ENCODE assay signal across 1 cellular context in genomic region chr3:48465531-48466378, GRCh38.
TF ChIP-seq lines count a peak whose summit lies in the region.

No MANE protein-coding gene starts in this region.

TF ChIP-seq in HepG2, 621 proteins besides CTCF, POLR2A, EP300 and RAD21 (continued from another document and continues in another):
- TF ChIP-seq FOXO4 (CRISPR knock-in tag; conservative IDR thresholded peaks at IDR 0.05): no peak
- no peak for TF ChIP-seq ZEB1 (IDR thresholded peaks at IDR 0.05; ENCODE audit: insufficient replicate concordance, low read depth)
- TF ChIP-seq TCF7 (IDR thresholded peaks at IDR 0.05; ENCODE audit: low read depth): no peak
- TF ChIP-seq, protein P1, sequence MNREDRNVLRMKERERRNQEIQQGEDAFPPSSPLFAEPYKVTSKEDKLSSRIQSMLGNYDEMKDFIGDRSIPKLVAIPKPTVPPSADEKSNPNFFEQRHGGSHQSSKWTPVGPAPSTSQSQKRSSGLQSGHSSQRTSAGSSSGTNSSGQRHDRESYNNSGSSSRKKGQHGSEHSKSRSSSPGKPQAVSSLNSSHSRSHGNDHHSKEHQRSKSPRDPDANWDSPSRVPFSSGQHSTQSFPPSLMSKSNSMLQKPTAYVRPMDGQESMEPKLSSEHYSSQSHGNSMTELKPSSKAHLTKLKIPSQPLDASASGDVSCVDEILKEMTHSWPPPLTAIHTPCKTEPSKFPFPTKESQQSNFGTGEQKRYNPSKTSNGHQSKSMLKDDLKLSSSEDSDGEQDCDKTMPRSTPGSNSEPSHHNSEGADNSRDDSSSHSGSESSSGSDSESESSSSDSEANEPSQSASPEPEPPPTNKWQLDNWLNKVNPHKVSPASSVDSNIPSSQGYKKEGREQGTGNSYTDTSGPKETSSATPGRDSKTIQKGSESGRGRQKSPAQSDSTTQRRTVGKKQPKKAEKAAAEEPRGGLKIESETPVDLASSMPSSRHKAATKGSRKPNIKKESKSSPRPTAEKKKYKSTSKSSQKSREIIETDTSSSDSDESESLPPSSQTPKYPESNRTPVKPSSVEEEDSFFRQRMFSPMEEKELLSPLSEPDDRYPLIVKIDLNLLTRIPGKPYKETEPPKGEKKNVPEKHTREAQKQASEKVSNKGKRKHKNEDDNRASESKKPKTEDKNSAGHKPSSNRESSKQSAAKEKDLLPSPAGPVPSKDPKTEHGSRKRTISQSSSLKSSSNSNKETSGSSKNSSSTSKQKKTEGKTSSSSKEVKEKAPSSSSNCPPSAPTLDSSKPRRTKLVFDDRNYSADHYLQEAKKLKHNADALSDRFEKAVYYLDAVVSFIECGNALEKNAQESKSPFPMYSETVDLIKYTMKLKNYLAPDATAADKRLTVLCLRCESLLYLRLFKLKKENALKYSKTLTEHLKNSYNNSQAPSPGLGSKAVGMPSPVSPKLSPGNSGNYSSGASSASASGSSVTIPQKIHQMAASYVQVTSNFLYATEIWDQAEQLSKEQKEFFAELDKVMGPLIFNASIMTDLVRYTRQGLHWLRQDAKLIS (CRISPR knock-in tag; IDR thresholded peaks at IDR 0.05): no peak
- no peak for TF ChIP-seq HMG20B (CRISPR knock-in tag; conservative IDR thresholded peaks at IDR 0.05)
- TF ChIP-seq ZNF382 (CRISPR knock-in tag; IDR thresholded peaks at IDR 0.05; ENCODE audit: borderline replicate concordance): no peak
- TF ChIP-seq ZNF572 (CRISPR knock-in tag; IDR thresholded peaks at IDR 0.05): 0 out of 2 replicates have a peak, but pooled peaks have one; percentile 77
- no peak for TF ChIP-seq SMAD1 (CRISPR knock-in tag; IDR thresholded peaks at IDR 0.05; ENCODE audit: borderline replicate concordance, low read depth)
- TF ChIP-seq RFXAP (CRISPR knock-in tag; IDR thresholded peaks at IDR 0.05; ENCODE audit: borderline replicate concordance): peak; percentile 81; the same call in 1 of the 2 replicates
- TF ChIP-seq AGO1 (IDR thresholded peaks at IDR 0.05; ENCODE audit: low read depth, low read length, poor library complexity, severe bottlenecking): no peak
- peak; percentile 47; the same call in 1 of the 2 replicates for TF ChIP-seq KDM2A (CRISPR knock-in tag; IDR thresholded peaks at IDR 0.05; ENCODE audit: borderline replicate concordance, low read depth)
- no peak for TF ChIP-seq CBX2 (IDR thresholded peaks at IDR 0.05; ENCODE audit: low read depth, low read length)
- no peak for TF ChIP-seq CBX2 (CRISPR knock-in tag; IDR thresholded peaks at IDR 0.05; ENCODE audit: low read depth)
- TF ChIP-seq ATM (IDR thresholded peaks at IDR 0.05; ENCODE audit: borderline replicate concordance): no peak
- TF ChIP-seq ZFX (CRISPR knock-in tag; IDR thresholded peaks at IDR 0.05; ENCODE audit: low read depth): peak; percentile 77
- TF ChIP-seq, protein P2, sequence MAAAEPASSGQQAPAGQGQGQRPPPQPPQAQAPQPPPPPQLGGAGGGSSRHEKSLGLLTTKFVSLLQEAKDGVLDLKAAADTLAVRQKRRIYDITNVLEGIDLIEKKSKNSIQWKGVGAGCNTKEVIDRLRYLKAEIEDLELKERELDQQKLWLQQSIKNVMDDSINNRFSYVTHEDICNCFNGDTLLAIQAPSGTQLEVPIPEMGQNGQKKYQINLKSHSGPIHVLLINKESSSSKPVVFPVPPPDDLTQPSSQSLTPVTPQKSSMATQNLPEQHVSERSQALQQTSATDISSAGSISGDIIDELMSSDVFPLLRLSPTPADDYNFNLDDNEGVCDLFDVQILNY (CRISPR knock-in tag; conservative IDR thresholded peaks at IDR 0.05): no peak
- no peak for TF ChIP-seq KMT2A (CRISPR knock-in tag; IDR thresholded peaks at IDR 0.05)
- TF ChIP-seq ARNT (IDR thresholded peaks at IDR 0.05): no peak
- TF ChIP-seq SIX4 (CRISPR knock-in tag; IDR thresholded peaks at IDR 0.05): no peak
- no peak for TF ChIP-seq IRF1 (CRISPR knock-in tag; IDR thresholded peaks at IDR 0.05; ENCODE audit: low read depth)
- TF ChIP-seq ZNF782 (CRISPR knock-in tag; IDR thresholded peaks at IDR 0.05; ENCODE audit: borderline replicate concordance): no peak
- no peak for TF ChIP-seq CBX1 (IDR thresholded peaks at IDR 0.05; ENCODE audit: low read depth)
- TF ChIP-seq, protein P3, sequence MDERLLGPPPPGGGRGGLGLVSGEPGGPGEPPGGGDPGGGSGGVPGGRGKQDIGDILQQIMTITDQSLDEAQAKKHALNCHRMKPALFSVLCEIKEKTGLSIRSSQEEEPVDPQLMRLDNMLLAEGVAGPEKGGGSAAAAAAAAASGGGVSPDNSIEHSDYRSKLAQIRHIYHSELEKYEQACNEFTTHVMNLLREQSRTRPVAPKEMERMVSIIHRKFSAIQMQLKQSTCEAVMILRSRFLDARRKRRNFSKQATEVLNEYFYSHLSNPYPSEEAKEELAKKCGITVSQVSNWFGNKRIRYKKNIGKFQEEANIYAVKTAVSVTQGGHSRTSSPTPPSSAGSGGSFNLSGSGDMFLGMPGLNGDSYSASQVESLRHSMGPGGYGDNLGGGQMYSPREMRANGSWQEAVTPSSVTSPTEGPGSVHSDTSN (CRISPR knock-in tag; IDR thresholded peaks at IDR 0.05): no peak
- TF ChIP-seq U2AF1 (optimal IDR thresholded peaks at IDR 0.05; ENCODE audit: low read depth, low read length): no peak
- TF ChIP-seq BCLAF1 (IDR thresholded peaks at IDR 0.05): no peak
- no peak for TF ChIP-seq POLR2AphosphoS5 (IDR thresholded peaks at IDR 0.05; ENCODE audit: low read depth, low read length)
- peak; percentile 64; the same call in 1 of the 2 replicates for TF ChIP-seq TARDBP (CRISPR knock-in tag; IDR thresholded peaks at IDR 0.05)
- no peak for TF ChIP-seq ZNF770 (CRISPR knock-in tag; IDR thresholded peaks at IDR 0.05)
- no peak for TF ChIP-seq TFDP2 (CRISPR knock-in tag; IDR thresholded peaks at IDR 0.05)
- TF ChIP-seq ZNF558 (CRISPR knock-in tag; IDR thresholded peaks at IDR 0.05; ENCODE audit: borderline replicate concordance): no peak
- TF ChIP-seq, protein P4, sequence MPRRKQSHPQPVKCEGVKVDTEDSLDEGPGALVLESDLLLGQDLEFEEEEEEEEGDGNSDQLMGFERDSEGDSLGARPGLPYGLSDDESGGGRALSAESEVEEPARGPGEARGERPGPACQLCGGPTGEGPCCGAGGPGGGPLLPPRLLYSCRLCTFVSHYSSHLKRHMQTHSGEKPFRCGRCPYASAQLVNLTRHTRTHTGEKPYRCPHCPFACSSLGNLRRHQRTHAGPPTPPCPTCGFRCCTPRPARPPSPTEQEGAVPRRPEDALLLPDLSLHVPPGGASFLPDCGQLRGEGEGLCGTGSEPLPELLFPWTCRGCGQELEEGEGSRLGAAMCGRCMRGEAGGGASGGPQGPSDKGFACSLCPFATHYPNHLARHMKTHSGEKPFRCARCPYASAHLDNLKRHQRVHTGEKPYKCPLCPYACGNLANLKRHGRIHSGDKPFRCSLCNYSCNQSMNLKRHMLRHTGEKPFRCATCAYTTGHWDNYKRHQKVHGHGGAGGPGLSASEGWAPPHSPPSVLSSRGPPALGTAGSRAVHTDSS (CRISPR knock-in tag; conservative IDR thresholded peaks at IDR 0.05): no peak
- TF ChIP-seq EEA1 (CRISPR knock-in tag; IDR thresholded peaks at IDR 0.05; ENCODE audit: borderline replicate concordance): no peak
- no peak for TF ChIP-seq FOXM1 (CRISPR knock-in tag; IDR thresholded peaks at IDR 0.05)
- 0 out of 2 replicates have a peak, but pooled peaks have one; percentile 33 for TF ChIP-seq MEIS1 (CRISPR knock-in tag; IDR thresholded peaks at IDR 0.05; ENCODE audit: borderline replicate concordance)
- no peak for TF ChIP-seq U2AF2 (IDR thresholded peaks at IDR 0.05; ENCODE audit: low read depth, low read length)
- no peak for TF ChIP-seq AKNA (CRISPR knock-in tag; IDR thresholded peaks at IDR 0.05; ENCODE audit: borderline replicate concordance)
- TF ChIP-seq TEAD2 (CRISPR knock-in tag; IDR thresholded peaks at IDR 0.05): no peak
- TF ChIP-seq HNF4G (IDR thresholded peaks at IDR 0.05; ENCODE audit: borderline replicate concordance, low read depth, low read length): no peak
- TF ChIP-seq HNF4G (CRISPR knock-in tag; IDR thresholded peaks at IDR 0.05; ENCODE audit: borderline replicate concordance, low read depth): no peak
- no peak for TF ChIP-seq SRSF9 (IDR thresholded peaks at IDR 0.05; ENCODE audit: borderline replicate concordance, insufficient read depth, low read depth, low read length, poor library complexity, severe bottlenecking)
